Comparison of ENCODE assay signal across 18 cellular contexts in genomic region chr6:131960371-131961133, GRCh38. TPM values are rescaled to one million over a fixed set of nuclear protein-coding genes. Genes with fewer than 3 reads are reported as not detected.
DNase-seq lines count a peak whose midpoint lies in the region; ATAC-seq, FAIRE-seq and TF ChIP-seq lines count a peak whose summit lies in the region.
"Had no signal": no experiment of that assay in that cellular context is flagged by ENCODE, and none has a peak within 500 bp of the region (broad histone marks: within the 10 kb centered on the region; RNA-seq: fewer than 3 reads in every experiment).

No MANE protein-coding gene starts in this region.

- H3K4me3 ChIP-seq in Loucy (ENCODE audit: low read length, poor library complexity, severe bottlenecking) (no peak overlapping the region), endodermal cell (ENCODE audit: low read length) (no peak overlapping the region), neural progenitor cell (no peak overlapping the region)
- H3K4me3 ChIP-seq: colonic mucosa, prostate gland had no signal

- H2AFZ ChIP-seq in Loucy (ENCODE audit: low read length) (no peak overlapping the region), neural progenitor cell (replicated peaks) (no peak overlapping the region)

- H3K27me3 ChIP-seq in Loucy (ENCODE audit: insufficient read depth, low read length, poor library complexity, severe bottlenecking) (no peaks in the 10 kb centered on the region), endodermal cell (ENCODE audit: control insufficient read depth, insufficient read depth, low read length, poor library complexity, severe bottlenecking) (no peaks in the 10 kb centered on the region), neural progenitor cell (no peaks in the 10 kb centered on the region)
- H3K27me3 ChIP-seq: colonic mucosa had no signal

- TF ChIP-seq CTCF in Loucy (conservative IDR thresholded peaks at IDR 0.05; ENCODE audit: low read length) (peak; percentile 70), endodermal cell (conservative IDR thresholded peaks at IDR 0.05) (peak; percentile 45), neural progenitor cell (IDR thresholded peaks at IDR 0.05) (peak; percentile 20)

- ATAC-seq in GM21360 (IDR thresholded peaks at IDR 0.05; ENCODE audit: unreplicated experiment) (no peak), GM21825 (IDR thresholded peaks at IDR 0.05; ENCODE audit: unreplicated experiment) (no peak)
- no peak for ATAC-seq in activated T-cell treated with anti-CD3 and anti-CD28 coated beads, Interleukin-2, amount 50 U/mL, for 4 hours

- H3K4me2 ChIP-seq in Loucy (ENCODE audit: low read depth, low read length, poor library complexity, severe bottlenecking) (no peak overlapping the region), neural progenitor cell (no peak overlapping the region)
- H3K4me2 ChIP-seq: KMS-11 had no signal

- H4K20me1 ChIP-seq in Loucy (ENCODE audit: insufficient read depth, low read length, poor library complexity, severe bottlenecking) (no peaks in the 10 kb centered on the region), neural progenitor cell (ENCODE audit: low read depth) (no peaks in the 10 kb centered on the region)

- H3K9me2 ChIP-seq in Loucy (replicated peaks; ENCODE audit: low read depth, low read length) = no peaks in the 10 kb centered on the region

- H3K36me3 ChIP-seq in Loucy (ENCODE audit: insufficient read depth, low read length) = no peaks in the 10 kb centered on the region
- H3K36me3 ChIP-seq in endodermal cell (ENCODE audit: control insufficient read depth, insufficient read depth, low read length) = no peaks in the 10 kb centered on the region
- no peaks in the 10 kb centered on the region for H3K36me3 ChIP-seq in neural progenitor cell
- H3K36me3 ChIP-seq: colonic mucosa, prostate gland had no signal

- H3K4me1 ChIP-seq in Loucy (ENCODE audit: insufficient read depth, low read length, poor library complexity, severe bottlenecking) (no peaks in the 10 kb centered on the region), endodermal cell (ENCODE audit: control insufficient read depth, insufficient read depth, low read length) (peaks cover 5% of the 10 kb centered on the region), neural progenitor cell (peaks cover 5% of the 10 kb centered on the region)
- H3K4me1 ChIP-seq: prostate gland had no signal

- no peaks in the 10 kb centered on the region for H3K27me3 Mint-ChIP-seq in endodermal cell (ENCODE audit: insufficient read depth)
- no peaks in the 10 kb centered on the region for H3K27me3 Mint-ChIP-seq in neural progenitor cell (ENCODE audit: insufficient read depth, low read depth)
- peaks cover under 1% of the 10 kb centered on the region for H3K27me3 Mint-ChIP-seq in activated T-cell treated with anti-CD3 and anti-CD28 coated beads, Interleukin-2, amount 50 U/mL, for 4 hours (ENCODE audit: low read depth)
- H3K27me3 Mint-ChIP-seq: memory B cell had no signal

- H3K27ac ChIP-seq in endodermal cell (ENCODE audit: low read depth, low read length) (no peak overlapping the region), neural progenitor cell (no peak overlapping the region)
- H3K27ac ChIP-seq: colonic mucosa, KMS-11, prostate gland had no signal

- H3K79me2 ChIP-seq in Loucy (ENCODE audit: insufficient read depth, low read length) (no peaks in the 10 kb centered on the region), neural progenitor cell (ENCODE audit: low read depth) (peaks cover 3% of the 10 kb centered on the region)

- H3F3A ChIP-seq in Loucy (ENCODE audit: low read depth) (no peaks in the 10 kb centered on the region), neural progenitor cell (ENCODE audit: low read depth) (no peaks in the 10 kb centered on the region)

- H3K9me3 Mint-ChIP-seq in endodermal cell (no peaks in the 10 kb centered on the region), neural progenitor cell (no peaks in the 10 kb centered on the region)
- H3K9me3 Mint-ChIP-seq in activated T-cell treated with anti-CD3 and anti-CD28 coated beads, Interleukin-2, amount 50 U/mL, for 4 hours = no peaks in the 10 kb centered on the region
- H3K9me3 Mint-ChIP-seq: activated naive CD4-positive, alpha-beta T cell treated with anti-CD3 and anti-CD28 coated beads, Interleukin-2, amount 50 U/mL, for 24 hours; memory B cell had no signal

- FAIRE-seq in RCC 7860 (lab: Jason Lieb, UNC) = no peak

- H3K27ac Mint-ChIP-seq in endodermal cell = no peak overlapping the region
- no peak overlapping the region for H3K27ac Mint-ChIP-seq in neural progenitor cell
- H3K27ac Mint-ChIP-seq: activated naive CD4-positive, alpha-beta T cell treated with anti-CD3 and anti-CD28 coated beads, Interleukin-2, amount 50 U/mL, for 24 hours; memory B cell had no signal

- no peaks in the 10 kb centered on the region for H3K36me3 Mint-ChIP-seq in endodermal cell (ENCODE audit: low read depth)
- peaks cover 2% of the 10 kb centered on the region for H3K36me3 Mint-ChIP-seq in neural progenitor cell
- no peaks in the 10 kb centered on the region for H3K36me3 Mint-ChIP-seq in activated T-cell treated with anti-CD3 and anti-CD28 coated beads, Interleukin-2, amount 50 U/mL, for 4 hours (ENCODE audit: insufficient read depth)
- H3K36me3 Mint-ChIP-seq: activated naive CD4-positive, alpha-beta T cell treated with anti-CD3 and anti-CD28 coated beads, Interleukin-2, amount 50 U/mL, for 24 hours; memory B cell had no signal

- no peaks in the 10 kb centered on the region for H3K9me3 ChIP-seq in Loucy (ENCODE audit: insufficient read depth, low read depth, low read length)
- H3K9me3 ChIP-seq in endodermal cell (ENCODE audit: control insufficient read depth, low read length) = no peaks in the 10 kb centered on the region
- H3K9me3 ChIP-seq in neural progenitor cell (ENCODE audit: low read depth) = no peaks in the 10 kb centered on the region
- H3K9me3 ChIP-seq: colonic mucosa, prostate gland had no signal

- H3K4me1 Mint-ChIP-seq in endodermal cell (peaks cover 29% of the 10 kb centered on the region), neural progenitor cell (no peaks in the 10 kb centered on the region)
- H3K4me1 Mint-ChIP-seq in activated T-cell treated with anti-CD3 and anti-CD28 coated beads, Interleukin-2, amount 50 U/mL, for 4 hours (ENCODE audit: low read depth) = no peaks in the 10 kb centered on the region
- H3K4me1 Mint-ChIP-seq: activated naive CD4-positive, alpha-beta T cell treated with anti-CD3 and anti-CD28 coated beads, Interleukin-2, amount 50 U/mL, for 24 hours; memory B cell had no signal

- 83 to 96% methylated on average over 5 of the region's 6 CpGs for WGBS in endodermal cell (ENCODE audit: insufficient coverage in 1 of 2, insufficient read length in 1 of 2), 2 experiments

- H3K4me3 Mint-ChIP-seq in endodermal cell (no peak overlapping the region), neural progenitor cell (no peak overlapping the region)
- no peak overlapping the region for H3K4me3 Mint-ChIP-seq in activated T-cell treated with anti-CD3 and anti-CD28 coated beads, Interleukin-2, amount 50 U/mL, for 4 hours
- H3K4me3 Mint-ChIP-seq: activated naive CD4-positive, alpha-beta T cell treated with anti-CD3 and anti-CD28 coated beads, Interleukin-2, amount 50 U/mL, for 24 hours; memory B cell had no signal

- H3K9ac ChIP-seq in Loucy (ENCODE audit: low read depth, low read length, poor library complexity, severe bottlenecking) (no peak overlapping the region), endodermal cell (ENCODE audit: extremely low read depth, low read length, poor library complexity, severe bottlenecking) (no peak overlapping the region), neural progenitor cell (no peak overlapping the region)
- H3K9ac ChIP-seq: KMS-11 had no signal

- DNase-seq in EH (ENCODE audit: low read depth) (peak; percentile 50), endodermal cell (no peak), neural progenitor cell (ENCODE audit: low spot score) (no peak), RCC 7860 (ENCODE audit: low spot score) (no peak)
- DNase-seq in activated T-cell treated with anti-CD3 and anti-CD28 coated beads, Interleukin-2, amount 50 U/mL, for 4 hours = no peak
- DNase-seq: activated CD8-positive, alpha-beta memory T cell treated with anti-CD3 and anti-CD28 coated beads for 24 hours; Calu3; colonic mucosa; head of caudate nucleus; NCI-H226; SHP77 treated with DMSO at 0.1 percent for 48 hours had no signal

RNA-seq across cellular contexts. Expression of gene CCN2, which starts 9.4 kb away (rescaled TPM):
- 10 to 100 TPM; 28.6 to 29.4 TPM for total RNA-seq in endodermal cell
- 176 TPM for polyA plus RNA-seq in endodermal cell (2013, experiment 1 of 2)
- 179 TPM for polyA plus RNA-seq in endodermal cell (2013, experiment 2 of 2)
- 46.7 and 54.5 TPM in 2 replicates for total RNA-seq in neural progenitor cell (ENCODE audit: low replicate concordance)
- under 1 TPM; 0.32 to 0.41 (median 0.33) TPM for total RNA-seq in activated T-cell treated with anti-CD3 and anti-CD28 coated beads, Interleukin-2, amount 50 U/mL, for 4 hours

Comparison
In these comparisons a context has a peak if more than half of its experiments do, and no peak if none do; other contexts are left out.
1. CTCF ChIP-seq: peak in every context shown above with its lines; median percentile 70 in Loucy; 45 in endodermal cell; 20 in neural progenitor cell.
2. RNA of gene CCN2, which starts 9.4 kb away (total RNA-seq): 46.7 to 54.5 TPM in neural progenitor cell and 28.6 to 29.4 TPM in endodermal cell; 0.32 to 0.41 TPM in activated T-cell treated with anti-CD3 and anti-CD28 coated beads, Interleukin-2, amount 50 U/mL, for 4 hours; every median in the first group is over 10 times any median in the second.